In the genomic region with DNA sequence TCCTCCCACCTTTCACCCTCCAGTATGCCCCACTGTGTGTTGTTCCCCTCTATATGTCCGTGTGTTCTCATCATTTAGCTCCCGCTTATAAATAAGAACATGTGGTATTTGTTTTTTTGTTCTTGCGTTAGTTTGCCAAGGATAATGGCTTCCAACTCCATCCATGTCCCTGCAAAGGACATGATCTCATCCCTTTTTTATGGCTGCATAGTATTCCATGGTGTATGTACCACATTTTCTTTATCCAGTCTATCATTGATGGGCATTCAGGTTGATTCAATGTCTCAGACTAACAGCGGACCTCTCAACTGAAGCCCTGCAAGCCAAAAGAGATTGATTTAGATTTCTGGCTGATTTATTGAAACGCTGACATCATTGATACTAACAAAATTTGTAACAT, we compare ENCODE assay signal across 3 cellular contexts. TPM values are rescaled to one million over a fixed set of nuclear protein-coding genes. Genes with fewer than 3 reads are reported as not detected.
DNase-seq lines count a peak whose midpoint lies in the region; ATAC-seq, FAIRE-seq and TF ChIP-seq lines count a peak whose summit lies in the region.
"Not testable (repeated sequence)": the region's sequence is repeated elsewhere in the genome, so short reads cannot be mapped to it uniquely, and the experiment has no call there.

No MANE protein-coding gene starts in this region.

- not testable (repeated sequence) for H3K9ac ChIP-seq in K562 (ENCODE audit: insufficient read depth in 1 of 2, low read depth in 2 of 2, low read length in 2 of 2)

- in situ Hi-C loops in K562 (cut with MboI), result loop anchor here (25.0 kb wide), 1 partner anchor 992 kb away; no protein-coding TSS in a partner anchor

- not testable (repeated sequence) for BruUV-seq in Calu3 (replicated peaks; lab: Mats Ljungman, UMichigan); K562 (replicated peaks; lab: Mats Ljungman, UMichigan)

- not testable (repeated sequence) for H3K4me1 Mint-ChIP-seq in Calu3 (ENCODE audit: low read depth, unreplicated experiment)

- H4K20me1 ChIP-seq in K562 (replicated peaks; ENCODE audit: control insufficient read depth, insufficient read depth, low read length), result not testable (repeated sequence)

- not testable (repeated sequence) for H3K4me2 ChIP-seq in K562 (ENCODE audit: insufficient read depth, low read length)

- not testable (repeated sequence) for H2AFZ ChIP-seq in K562 (ENCODE audit: low read depth, low read length)

- not testable (repeated sequence) for H3K4me3 ChIP-seq in HEK293 (ENCODE audit: low read depth, low read length); K562

- not testable (repeated sequence) for H3K27me3 Mint-ChIP-seq in Calu3 (ENCODE audit: unreplicated experiment)

- H3K79me2 ChIP-seq in K562 (ENCODE audit: control insufficient read depth, insufficient read depth, low read length), result not testable (repeated sequence)

- peak overlapping the region; percentile 16 for H3K27ac Mint-ChIP-seq in Calu3 (ENCODE audit: unreplicated experiment)

- H3K36me3 ChIP-seq in HEK293 (ENCODE audit: control insufficient read depth in 2 of 2, insufficient read depth in 1 of 2, low read length in 2 of 2); K562 (ENCODE audit: control insufficient read depth, insufficient read depth, low read length): not testable (repeated sequence)

- H3K9me3 ChIP-seq in HEK293 (ENCODE audit: control insufficient read depth, insufficient read depth, low read depth, low read length); K562 (replicated peaks; ENCODE audit: control insufficient read depth, insufficient read depth, low read depth, low read length): not testable (repeated sequence)

- TF ChIP-seq EP300 in K562 (IDR thresholded peaks at IDR 0.05; ENCODE audit: low read length), result not testable (repeated sequence)

- not testable (repeated sequence) for H3K9me1 ChIP-seq in K562 (ENCODE audit: control insufficient read depth, insufficient read depth, low read length)

- FAIRE-seq in K562 (lab: Jason Lieb, UNC), result not testable (repeated sequence)

- H3K27me3 ChIP-seq in K562 (ENCODE audit: control insufficient read depth in 2 of 2, insufficient read depth in 2 of 2, low read length in 2 of 2), result not testable (repeated sequence)

- intact Hi-C loops in Calu3 (cut with micrococcal nuclease; ENCODE audit: unreplicated experiment), result loop anchor here (10.0 kb wide), 1 partner anchor 145 kb away; no protein-coding TSS in a partner anchor
- intact Hi-C loops in K562 (cut with micrococcal nuclease), result loop anchor here (10.0 kb wide), 1 partner anchor 215 kb away; no protein-coding TSS in a partner anchor

- H3K9me3 Mint-ChIP-seq in Calu3 (ENCODE audit: low read depth, unreplicated experiment), result not testable (repeated sequence)

- TF ChIP-seq RAD21 in K562 (CRISPR knock-in tag; conservative IDR thresholded peaks at IDR 0.05 in 1 of 2, IDR thresholded peaks at IDR 0.05 in 1 of 2), result not testable (repeated sequence)

- CTCF ChIA-PET in Calu3 (lab: Charles Lee); K562 (lab: Yijun Ruan, JAX; ENCODE audit: low intra/inter-chr PET ratio): not testable (repeated sequence)
- CTCF ChIA-PET in HEK293 (lab: Yijun Ruan, JAX), result interaction anchor here (1.4 to 3.0 kb wide), 2 partner anchors 10 to 584 kb away, joined by 3 to 14 read pairs; no protein-coding TSS in a partner anchor

- not testable (repeated sequence) for ATAC-seq in K562

- not testable (repeated sequence) for TF ChIP-seq POLR2A in K562 (conservative IDR thresholded peaks at IDR 0.05)

- H3K36me3 Mint-ChIP-seq in Calu3 (ENCODE audit: insufficient read depth, unreplicated experiment), result not testable (repeated sequence)

- 31% methylated on average over 5 of the region's 5 CpGs for WGBS in K562 (ENCODE audit: insufficient coverage, low coverage, missing lambda C conversion rate)

- POLR2A ChIA-PET in HEK293 (lab: Yijun Ruan, JAX); K562 (lab: Yijun Ruan, JAX): not testable (repeated sequence)

- not testable (repeated sequence) for H3K4me3 Mint-ChIP-seq in Calu3 (ENCODE audit: low read depth, unreplicated experiment)

- not testable (repeated sequence) for DNase-seq in Calu3; K562 (ENCODE audit: extremely low read depth in 1 of 4, low spot score in 3 of 4)

- H3K4me1 ChIP-seq in HEK293 (ENCODE audit: control insufficient read depth, insufficient read depth, low read length), result not testable (repeated sequence)
- peaks cover 10 to 12% of the 10 kb centered on the region in 2 experiments for H3K4me1 ChIP-seq in K562 (replicated peaks in 1 of 2; ENCODE audit: control insufficient read depth in 2 of 2, insufficient read depth in 2 of 2, low read length in 2 of 2)

- TF ChIP-seq CTCF in Calu3 (IDR thresholded peaks at IDR 0.05; ENCODE audit: unreplicated experiment); HEK293 (tag by site-specific recombination; IDR thresholded peaks at IDR 0.05); K562 (IDR thresholded peaks at IDR 0.05 in 2 of 3, conservative IDR thresholded peaks at IDR 0.05 in 1 of 3; ENCODE audit: insufficient read depth in 2 of 3, low read depth in 1 of 3, low read length in 3 of 3): not testable (repeated sequence)

- not testable (repeated sequence) for H3K27ac ChIP-seq in HEK293 (ENCODE audit: extremely low read depth, low read depth, low read length); K562 (ENCODE audit: extremely low read depth, low read depth, low read length)

TF ChIP-seq in HEK293, 187 proteins besides CTCF, POLR2A, EP300 and RAD21:
- peak; percentile 61 for TF ChIP-seq ZNF146 (tag by site-specific recombination; IDR thresholded peaks at IDR 0.05)

TF ChIP-seq in K562, 482 proteins besides CTCF, POLR2A, EP300 and RAD21:
- TF ChIP-seq BCOR (IDR thresholded peaks at IDR 0.05) (peak; percentile 61), KDM1A (IDR thresholded peaks at IDR 0.05) (peak in 1 of 2 experiments; percentile 35; a peak in 1 of 4 replicates), RBM25 (IDR thresholded peaks at IDR 0.05; ENCODE audit: low read depth, low read length, severe bottlenecking) (peak; percentile 40), ZNF146 (CRISPR knock-in tag; IDR thresholded peaks at IDR 0.05; ENCODE audit: unreplicated experiment) (peak; percentile 90)

RNA-seq across cellular contexts. Expression of a gene that starts 44.1 kb away (rescaled TPM):
- total RNA-seq in Calu3 (2022), result 35.6 and 45.0 TPM in 2 replicates
- 31.3 and 105 TPM in 2 replicates for total RNA-seq in K562 (2011; cell fraction: chromatin; rRNA removed; ENCODE audit: low replicate concordance)
- total RNA-seq in K562 (2011; cell fraction: nucleolus; rRNA removed), result 23.2 and 26.1 TPM in 2 replicates
- total RNA-seq in K562 (2011; cell fraction: nucleoplasm; rRNA removed), result 51.0 and 88.7 TPM in 2 replicates
- total RNA-seq in K562 (2014; rRNA removed), result 31.6 and 37.1 TPM in 2 replicates
- 63.3 and 71.6 TPM in 2 replicates for total RNA-seq in K562 (2014; rRNA removed; fragmentation: Illumina TruSeq; extraction: Trizol)
- total RNA-seq in K562 (2015; rRNA removed; fragmentation: Illumina TruSeq; extraction: Trizol), result 55.1 and 61.7 TPM in 2 replicates
- total RNA-seq in K562 (2021), result 42.9 and 45.8 TPM in 2 replicates
- 47.3 and 55.3 TPM in 2 replicates for polyA plus RNA-seq in K562 (2011; rRNA removed)
- 8.8 and 19.0 TPM in 2 replicates for polyA plus RNA-seq in K562 (2011; cell fraction: cytosol; rRNA removed)
- 21.9 and 29.5 TPM in 2 replicates for polyA plus RNA-seq in K562 (2011; cell fraction: nucleus; rRNA removed)
- polyA plus RNA-seq in K562 (2012), result 23.2 and 27.2 TPM in 2 replicates
- 34.3 and 38.2 TPM in 2 replicates for polyA plus RNA-seq in K562 (2014; fragmentation: Illumina TruSeq; extraction: Trizol)
- 10 to 100 TPM; 50.9 to 52.4 TPM for polyA plus RNA-seq in K562 (2014; fragmentation: Nextera tagmentation; extraction: Ambion mirVana)
- polyA plus RNA-seq in K562 (2014; rRNA removed), result 38.6 and 39.9 TPM in 2 replicates
- 38.5 and 44.8 TPM in 2 replicates for polyA minus RNA-seq in K562 (2011; rRNA and poly(A)+ RNA removed)
- polyA minus RNA-seq in K562 (2011; cell fraction: cytosol; rRNA and poly(A)+ RNA removed), result 15.2 and 21.4 TPM in 2 replicates
- polyA minus RNA-seq in K562 (2011; cell fraction: nucleus; rRNA and poly(A)+ RNA removed), result 21.9 and 35.9 TPM in 2 replicates
